ENCODE assay signal across 7 cellular contexts in the genomic region with DNA sequence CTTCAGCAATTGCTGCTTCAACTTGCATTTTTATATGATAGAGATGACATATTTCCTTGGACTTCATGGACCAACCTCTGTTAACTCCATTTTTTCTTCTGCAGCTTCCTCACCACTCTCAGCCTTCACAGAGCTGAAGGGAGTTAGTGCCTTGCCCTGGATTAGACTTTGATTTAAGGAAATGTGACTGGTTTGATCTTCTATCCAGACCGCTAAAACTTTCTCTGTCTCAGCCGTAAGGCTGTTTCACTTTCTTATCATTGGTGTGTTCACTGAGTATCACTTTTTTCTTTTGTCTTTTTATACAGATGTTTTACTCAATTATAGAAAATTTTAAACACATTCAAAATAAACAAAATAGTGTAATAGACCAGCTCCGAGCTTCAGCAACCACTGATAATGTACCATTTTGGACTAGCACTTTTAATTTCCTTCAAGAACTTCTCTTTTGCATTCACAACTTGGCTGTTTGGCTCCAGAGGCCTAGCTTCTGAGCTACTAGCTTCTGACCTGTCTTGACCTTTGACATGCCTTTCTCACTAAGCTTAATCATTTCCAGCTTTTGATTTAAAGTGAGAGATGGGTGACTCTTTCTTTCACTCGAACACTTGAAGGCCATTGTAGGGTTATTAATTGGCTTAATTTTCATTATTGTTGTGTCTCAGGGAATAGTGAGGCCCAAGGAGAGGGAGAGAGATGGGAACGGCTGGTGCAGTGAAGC. TPM values are rescaled to one million over a fixed set of nuclear protein-coding genes. Genes with fewer than 3 reads are reported as not detected.
DNase-seq lines count a peak whose midpoint lies in the region; ATAC-seq and TF ChIP-seq lines count a peak whose summit lies in the region.

No MANE protein-coding gene starts in this region.

- peaks cover 21% of the 10 kb centered on the region for H3K36me3 ChIP-seq in osteoblast (ENCODE audit: insufficient read depth, low read length)

- H2AK5ac ChIP-seq in H9 (ENCODE audit: insufficient read length, low read length) = no peak overlapping the region

- peaks cover 90% of the 10 kb centered on the region for H4K20me1 ChIP-seq in osteoblast (ENCODE audit: insufficient read depth, low read length)
- no peaks in the 10 kb centered on the region for H4K20me1 ChIP-seq in H9 (ENCODE audit: control insufficient read depth, insufficient read depth, insufficient read length)

- no peak overlapping the region for H2BK12ac ChIP-seq in H9 (ENCODE audit: insufficient read length, low read depth, low read length)

- no peak overlapping the region for H3T11ph ChIP-seq in H9 (ENCODE audit: low read length)

- CTCF ChIA-PET in activated CD4-positive, alpha-beta memory T cell treated with anti-CD3 and anti-CD28 coated beads, Interleukin-2, amount 10 ng/mL, durations not matched to agents 7 days and 5 days (lab: Charles Lee) = interaction anchor here (0.8 to 1.9 kb wide), 4 partner anchors 8 to 12 kb away, joined by 3 to 7 read pairs (median 3); no protein-coding TSS in a partner anchor

- H2BK15ac ChIP-seq in H9 (ENCODE audit: low read depth, low read length) = no peak overlapping the region

- peaks cover 80% of the 10 kb centered on the region for H3K4me1 Mint-ChIP-seq in activated CD4-positive, alpha-beta memory T cell treated with anti-CD3 and anti-CD28 coated beads, Interleukin-2, amount 10 ng/mL, durations not matched to agents 7 days and 5 days
- peaks cover 17 to 36% of the 10 kb centered on the region in 2 experiments for H3K4me1 Mint-ChIP-seq in H9

- H3K4me2 ChIP-seq in osteoblast (ENCODE audit: insufficient read depth, low read length) = no peak overlapping the region
- no peak overlapping the region for H3K4me2 ChIP-seq in H9 (ENCODE audit: insufficient read depth, insufficient read length, low read length)

- H3K27ac ChIP-seq in osteoblast (ENCODE audit: low read depth, low read length) (peak overlapping the region; percentile 75), H9 (ENCODE audit: insufficient read length, low read depth, low read length) (no peak overlapping the region)

- no peak overlapping the region for H2AFZ ChIP-seq in osteoblast (ENCODE audit: low read length)
- H2AFZ ChIP-seq in H9 (ENCODE audit: low read length) = no peak overlapping the region

- H3K9ac ChIP-seq in H9 (ENCODE audit: extremely low read depth, insufficient read length, low read length) = no peak overlapping the region

- H2BK5ac ChIP-seq in H9 (ENCODE audit: insufficient read length, low read length) = no peak overlapping the region

- H3K36me3 Mint-ChIP-seq in activated CD4-positive, alpha-beta memory T cell treated with anti-CD3 and anti-CD28 coated beads, Interleukin-2, amount 10 ng/mL, durations not matched to agents 7 days and 5 days (ENCODE audit: low read depth) = peaks cover 13% of the 10 kb centered on the region
- H3K36me3 Mint-ChIP-seq in H9 (ENCODE audit: insufficient read depth in 1 of 3, low read depth in 3 of 3) = no peaks in the 10 kb centered on the region

- no peak overlapping the region for H4K91ac ChIP-seq in H9 (ENCODE audit: insufficient read length, low read depth, low read length)

- no peak overlapping the region for H2BK120ac ChIP-seq in H9 (ENCODE audit: low read depth, low read length, poor library complexity, severe bottlenecking)

- no peak overlapping the region for H3K14ac ChIP-seq in H9 (ENCODE audit: insufficient read depth, low read length)

- no peak overlapping the region for H3K56ac ChIP-seq in H9 (ENCODE audit: insufficient read length, low read depth, low read length)

- no peak overlapping the region for H3K23ac ChIP-seq in H9 (ENCODE audit: insufficient read length, low read depth, low read length)

- H3K27ac Mint-ChIP-seq in activated CD4-positive, alpha-beta memory T cell treated with anti-CD3 and anti-CD28 coated beads, Interleukin-2, amount 10 ng/mL, durations not matched to agents 7 days and 5 days = peak overlapping the region; percentile 73
- peak overlapping the region in 1 of 3 experiments; percentile 20; a peak in 2 of 7 replicates for H3K27ac Mint-ChIP-seq in H9

- H3K79me1 ChIP-seq in H9 (ENCODE audit: insufficient read depth, low read depth, low read length, poor library complexity, severe bottlenecking) = peaks cover 3% of the 10 kb centered on the region

- no peaks in the 10 kb centered on the region for H3K9me3 Mint-ChIP-seq in activated CD4-positive, alpha-beta memory T cell treated with anti-CD3 and anti-CD28 coated beads, Interleukin-2, amount 10 ng/mL, durations not matched to agents 7 days and 5 days
- no peaks in the 10 kb centered on the region for H3K9me3 Mint-ChIP-seq in H9

- no peak for DNase-seq in activated CD4-positive, alpha-beta memory T cell treated with anti-CD3 and anti-CD28 coated beads, Interleukin-2, amount 10 ng/mL, durations not matched to agents 7 days and 5 days
- DNase-seq in osteoblast (ENCODE audit: insufficient read length, low spot score, missing footprints) (no peak), H9 (no peak), hepatic stellate cell (ENCODE audit: low spot score) (no peak), H4 (ENCODE audit: low spot score) (no peak)

- H3K4me3 ChIP-seq in osteoblast (ENCODE audit: insufficient read depth, low read length) = no peak overlapping the region

- no peak overlapping the region for H3K18ac ChIP-seq in H9 (ENCODE audit: insufficient read length, low read depth, low read length)

- H3K23me2 ChIP-seq in H9 (ENCODE audit: insufficient read length, low read depth, low read length, poor library complexity, severe bottlenecking) = no peaks in the 10 kb centered on the region

- H4K5ac ChIP-seq in H9 (ENCODE audit: insufficient read length, low read depth, low read length) = no peak overlapping the region

- H3K9me3 ChIP-seq in osteoblast (ENCODE audit: low read depth, low read length) = no peaks in the 10 kb centered on the region
- H3K9me3 ChIP-seq in H9 (ENCODE audit: control insufficient read depth, low read depth, low read length) = no peaks in the 10 kb centered on the region

- H3K79me2 ChIP-seq in osteoblast (ENCODE audit: insufficient read depth, low read length) = peaks cover 100% of the 10 kb centered on the region
- peaks cover 8% of the 10 kb centered on the region for H3K79me2 ChIP-seq in H9 (ENCODE audit: insufficient read depth, low read length)

- no peak for TF ChIP-seq CTCF in osteoblast (IDR thresholded peaks at IDR 0.05; ENCODE audit: extremely low read depth, low read depth, low read length)
- no peak for TF ChIP-seq CTCF in H9 (conservative IDR thresholded peaks at IDR 0.05)

- H4K8ac ChIP-seq in H9 (replicated peaks; ENCODE audit: insufficient read length, low read depth, low read length) = no peak overlapping the region

- H3K4me3 Mint-ChIP-seq in activated CD4-positive, alpha-beta memory T cell treated with anti-CD3 and anti-CD28 coated beads, Interleukin-2, amount 10 ng/mL, durations not matched to agents 7 days and 5 days = peak overlapping the region; percentile 56
- H3K4me3 Mint-ChIP-seq in H9 = no peak overlapping the region

- no peaks in the 10 kb centered on the region for H3K27me3 Mint-ChIP-seq in activated CD4-positive, alpha-beta memory T cell treated with anti-CD3 and anti-CD28 coated beads, Interleukin-2, amount 10 ng/mL, durations not matched to agents 7 days and 5 days
- no peaks in the 10 kb centered on the region for H3K27me3 Mint-ChIP-seq in H9 (ENCODE audit: low read depth)

- POLR2A ChIA-PET in activated CD4-positive, alpha-beta memory T cell treated with anti-CD3 and anti-CD28 coated beads, Interleukin-2, amount 10 ng/mL, durations not matched to agents 7 days and 5 days (lab: Charles Lee) = interaction anchor here (0.8 to 6.1 kb wide), 9 partner anchors 8 to 516 kb away, joined by 3 to 59 read pairs (median 4); a partner anchor contains a TSS

- no peaks in the 10 kb centered on the region for H3K27me3 ChIP-seq in osteoblast (ENCODE audit: insufficient read depth, low read length)
- no peaks in the 10 kb centered on the region for H3K27me3 ChIP-seq in H9 (ENCODE audit: insufficient read depth, low read length)

- H3K4me1 ChIP-seq in osteoblast (ENCODE audit: insufficient read depth, low read length) (peaks cover 54% of the 10 kb centered on the region), H9 (ENCODE audit: insufficient read depth, low read length) (peaks cover 3% of the 10 kb centered on the region)

- WGBS in H9 (ENCODE audit: extremely low coverage, insufficient read length, low lambda C conversion rate) = no CpG with 5 or more reads among the region's 5 CpGs

- ATAC-seq in GM19023 (IDR thresholded peaks at IDR 0.05; ENCODE audit: unreplicated experiment) (peak; percentile 21), HG02759 (IDR thresholded peaks at IDR 0.05; ENCODE audit: unreplicated experiment) (peak; percentile 22)

- no peak overlapping the region for H2BK20ac ChIP-seq in H9 (ENCODE audit: low read depth, low read length, poor library complexity, severe bottlenecking)

- no peak overlapping the region for H3K4ac ChIP-seq in H9 (ENCODE audit: low read depth, low read length)

RNA-seq across cellular contexts. Expression of a gene that starts 9.3 kb away (rescaled TPM):
- total RNA-seq in activated CD4-positive, alpha-beta memory T cell treated with anti-CD3 and anti-CD28 coated beads, Interleukin-2, amount 10 ng/mL, durations not matched to agents 7 days and 5 days = 10 to 100 TPM; 73.5 to 79.6 TPM
- 376 and 377 TPM in 2 replicates for total RNA-seq in osteoblast
- total RNA-seq in H9 (2021) = 9.6 and 10.0 TPM in 2 replicates
- total RNA-seq in H4 (2014; rRNA removed; shearing (Covaris generic)) = 28.0 and 36.0 TPM in 2 replicates
